8 cellular contexts compared by ENCODE assay signal in the genomic region with DNA sequence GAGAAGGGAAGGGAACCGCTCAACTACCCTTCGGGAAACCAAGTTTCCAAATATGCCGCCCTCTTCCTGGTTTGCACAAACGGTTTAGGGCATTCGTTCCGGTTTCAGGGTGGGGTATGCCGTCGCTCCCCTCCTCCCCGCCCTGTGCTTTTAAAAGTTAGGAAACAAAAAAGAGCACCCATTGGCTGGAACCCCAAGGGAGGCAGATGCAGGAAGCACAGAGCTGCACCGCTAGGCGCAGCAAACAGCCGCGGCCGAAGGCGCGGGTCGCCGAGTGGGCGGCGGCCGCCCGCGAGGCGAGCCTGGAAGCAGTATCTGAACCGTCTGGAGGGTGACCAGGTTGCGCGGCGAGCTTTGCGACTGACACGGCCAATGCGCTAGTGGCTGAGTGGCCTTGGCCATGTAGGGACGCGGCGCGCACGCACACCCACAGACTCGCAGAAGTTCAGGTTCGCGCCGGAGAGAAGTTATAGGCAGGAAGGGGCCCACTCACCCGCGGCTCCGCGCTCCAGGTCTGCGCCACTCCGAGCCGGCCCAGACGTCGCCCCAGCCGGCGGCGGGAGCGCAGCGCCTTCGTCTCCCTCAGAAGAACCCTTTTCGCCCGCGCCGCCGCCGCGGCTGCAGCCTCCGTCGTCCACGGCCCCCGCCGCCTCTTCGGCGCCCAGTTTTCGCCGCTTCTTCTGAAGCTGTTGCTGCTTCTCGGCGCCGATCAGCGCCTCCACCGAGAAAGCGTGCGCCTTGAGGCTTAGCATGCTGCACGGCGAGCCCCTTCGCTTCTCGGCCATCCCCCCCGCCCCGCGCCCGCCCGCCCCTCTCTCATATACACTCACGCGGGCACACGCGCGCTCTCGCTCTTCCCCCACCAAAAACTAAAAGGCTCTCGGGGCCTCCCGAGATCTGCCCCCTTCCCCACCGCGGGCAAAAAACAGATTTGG.
A peak's percentile ranks its signal among the peaks of the same experiment; 100 is the strongest.
DNase-seq lines count a peak whose midpoint lies in the region; ATAC-seq and TF ChIP-seq lines count a peak whose summit lies in the region.

No MANE protein-coding gene starts in this region.

- TF ChIP-seq CTCF in nephron progenitor cell (IDR thresholded peaks at IDR 0.05): no peak

- H3K27ac Mint-ChIP-seq in nephron progenitor cell: no peak overlapping the region

- peaks cover 29% of the 10 kb centered on the region for H3K4me1 Mint-ChIP-seq in nephron progenitor cell

- peak overlapping the region; percentile 91 for H3K4me3 Mint-ChIP-seq in nephron progenitor cell

- peaks cover 95% of the 10 kb centered on the region for H3K27me3 Mint-ChIP-seq in nephron progenitor cell (ENCODE audit: low read depth, poor library complexity)

- no peaks in the 10 kb centered on the region for H3K36me3 Mint-ChIP-seq in nephron progenitor cell (ENCODE audit: low read depth)

- DNase-seq in ELR (ENCODE audit: low read depth) (peak; percentile 91), SHP77 (lab: John Stamatoyannopoulos, UW) (peak; percentile 71 to 82), erythroblast (lab: John Stamatoyannopoulos, UW) (peak; percentile 10 to 16), nephron progenitor cell (peak; percentile 62), GDM1 (lab: John Stamatoyannopoulos, UW) (no peak)

- no peak for TF ChIP-seq POLR2A in erythroblast (IDR thresholded peaks at IDR 0.05; ENCODE audit: low read length)

- no peaks in the 10 kb centered on the region for H3K9me3 Mint-ChIP-seq in nephron progenitor cell

- ATAC-seq in GM18909 (IDR thresholded peaks at IDR 0.05; ENCODE audit: poor library complexity, unreplicated experiment) (no peak), GM18870 (IDR thresholded peaks at IDR 0.05; ENCODE audit: unreplicated experiment) (no peak), GM21423 (IDR thresholded peaks at IDR 0.05; ENCODE audit: unreplicated experiment) (no peak)
